8 cellular contexts compared by ENCODE assay signal in genomic region chr11:122781378-122782040, GRCh38. TPM values are rescaled to one million over a fixed set of nuclear protein-coding genes. Genes with fewer than 3 reads are reported as not detected.
DNase-seq lines count a peak whose midpoint lies in the region; ATAC-seq and TF ChIP-seq lines count a peak whose summit lies in the region.

No MANE protein-coding gene starts in this region.

- peaks cover 2 to 20% (median 11%) of the 10 kb centered on the region in 3 donors for H3K4me1 Mint-ChIP-seq in T-cell

- H3K36me3 Mint-ChIP-seq in T-cell, result peaks cover 51% of the 10 kb centered on the region

- intact Hi-C loops in left ventricle myocardium superior (cut with micrococcal nuclease), result loop anchor here (5.0 kb wide), 1 partner anchor 149 kb away; no protein-coding TSS in a partner anchor

- no peaks in the 10 kb centered on the region for H3K27me3 Mint-ChIP-seq in T-cell

- no peak overlapping the region for H3K27ac Mint-ChIP-seq in T-cell

- no peaks in the 10 kb centered on the region for H3K9me3 Mint-ChIP-seq in T-cell

- no peak overlapping the region for H3K4me3 Mint-ChIP-seq in T-cell

- DNase-seq in DMS79 (lab: John Stamatoyannopoulos, UW) (peak; percentile 51), H7 (peak; percentile 90), NCI-H1105 (lab: John Stamatoyannopoulos, UW) (peak; percentile 89), T-cell (peak; percentile 35 to 77 (median 66)), amniotic epithelial cell (ENCODE audit: low read depth) (peak; percentile 87), left ventricle myocardium superior (peak; percentile 88), retinal pigment epithelial cell (ENCODE audit: low read depth) (peak; percentile 54)

- CTCF ChIA-PET in T-cell (lab: Charles Lee), result interaction anchor here (0.6 to 4.0 kb wide), 21 partner anchors 8 to 1346 kb away, joined by 3 to 29 read pairs (median 5); no protein-coding TSS in a partner anchor

- H3K4me3 ChIP-seq in H7 (ENCODE audit: insufficient read depth, low read depth, low read length) (no peak overlapping the region), retinal pigment epithelial cell (ENCODE audit: low read length) (no peak overlapping the region)

- peak; percentile 92 for TF ChIP-seq CTCF in retinal pigment epithelial cell (conservative IDR thresholded peaks at IDR 0.05; ENCODE audit: low read depth, low read length)

- ATAC-seq in T-cell (replicated peaks in 1 of 4) (peak; percentile 83 to 88 (median 86)), left ventricle myocardium superior (peak; percentile 98), HG02623 (IDR thresholded peaks at IDR 0.05; ENCODE audit: unreplicated experiment) (no peak)

- H3K36me3 ChIP-seq in H7 (replicated peaks; ENCODE audit: control insufficient read depth, insufficient read depth, low read length), result no peaks in the 10 kb centered on the region; the same call in 1 of the 2 replicates

- no peaks in the 10 kb centered on the region for H3K27me3 ChIP-seq in H7 (ENCODE audit: control insufficient read depth, insufficient read depth, low read length)

- POLR2A ChIA-PET in T-cell (lab: Charles Lee), result interaction anchor here in 1 of 2 donors (0.6 to 0.8 kb wide), 2 partner anchors 23 to 153 kb away, joined by 4 to 8 read pairs; no protein-coding TSS in a partner anchor

RNA-seq across cellular contexts. Expression of gene CRTAM, which starts 56.8 kb away (rescaled TPM):
- total RNA-seq in H7 (2014; rRNA removed; shearing (Covaris generic)), result 0.07 and 0.18 TPM in 2 replicates
- total RNA-seq in T-cell (10 to 100 TPM in 2 of 5 donors, 1 to 10 TPM in 3; 3.1 to 12.1 (median 8.8) TPM), left ventricle myocardium superior (not detected)
